8 cellular contexts compared by ENCODE assay signal in the genomic region with DNA sequence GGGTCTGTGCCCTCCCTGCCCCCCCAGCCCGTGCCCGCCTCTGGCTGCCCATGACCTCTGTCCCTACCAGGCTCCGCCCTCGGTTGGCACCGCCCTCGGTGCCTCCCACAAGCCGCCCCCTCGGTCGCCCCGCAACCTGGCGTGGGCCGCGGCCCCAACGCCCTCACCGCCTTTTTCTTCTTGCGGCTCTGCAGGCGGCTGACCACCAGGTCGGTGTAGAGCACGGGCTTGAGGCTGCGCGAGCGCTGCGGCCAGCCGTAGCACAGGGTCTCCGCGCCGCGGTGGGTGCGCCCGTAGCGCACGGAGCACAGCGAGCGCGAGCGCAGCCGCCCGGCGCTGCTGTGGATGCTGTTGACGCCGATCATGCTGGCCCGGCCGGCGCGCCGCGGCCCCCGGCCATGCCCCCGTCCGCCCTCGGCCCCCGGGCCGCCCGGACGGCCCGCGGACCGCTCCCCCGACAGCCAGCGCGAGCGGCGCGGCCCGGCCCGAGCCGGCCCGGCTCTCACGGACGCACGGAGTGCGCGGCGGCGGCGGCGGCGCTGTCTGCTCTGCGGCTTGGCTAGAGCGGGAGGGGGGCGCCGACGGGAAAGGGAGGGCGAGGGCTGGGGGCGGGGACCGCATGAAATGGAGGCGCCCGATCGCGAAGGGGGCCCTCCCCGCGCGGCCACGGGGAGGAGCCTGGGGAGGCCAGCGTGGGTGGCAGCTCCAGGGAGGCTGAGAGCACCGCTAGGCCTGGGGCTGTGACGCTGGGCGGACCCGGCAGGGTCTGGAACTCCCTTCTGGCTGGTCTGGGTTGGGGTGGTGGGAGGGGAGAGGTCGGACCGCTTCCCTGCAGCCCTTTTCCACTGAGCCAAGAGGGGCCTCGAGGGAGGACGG. TPM values are rescaled to one million over a fixed set of nuclear protein-coding genes. Genes with fewer than 3 reads are reported as not detected.
DNase-seq lines count a peak whose midpoint lies in the region; ATAC-seq and TF ChIP-seq lines count a peak whose summit lies in the region.

No MANE protein-coding gene starts in this region.

- H3K36me3 ChIP-seq in HUES48 (ENCODE audit: control insufficient read depth, insufficient read depth, low read length) (no peaks in the 10 kb centered on the region), mesodermal cell (ENCODE audit: control insufficient read depth, insufficient read depth, low read length) (no peaks in the 10 kb centered on the region)

- peaks cover 11% of the 10 kb centered on the region for H3K36me3 Mint-ChIP-seq in activated CD4-positive, alpha-beta T cell treated with anti-CD3 and anti-CD28 coated beads, Interleukin-2, amount 10 ng/mL, durations not matched to agents 24 days and 14 days (ENCODE audit: low read depth)

- peaks cover 23% of the 10 kb centered on the region for H3K27me3 Mint-ChIP-seq in activated CD4-positive, alpha-beta T cell treated with anti-CD3 and anti-CD28 coated beads, Interleukin-2, amount 10 ng/mL, durations not matched to agents 24 days and 14 days

- intact Hi-C loops in activated CD4-positive, alpha-beta T cell treated with anti-CD3 and anti-CD28 coated beads, Interleukin-2, amount 10 ng/mL, durations not matched to agents 24 days and 14 days (cut with micrococcal nuclease): loop anchor here (1.0 kb wide), 2 partner anchors 12 to 15 kb away; no protein-coding TSS in a partner anchor

- H3K27ac Mint-ChIP-seq in activated CD4-positive, alpha-beta T cell treated with anti-CD3 and anti-CD28 coated beads, Interleukin-2, amount 10 ng/mL, durations not matched to agents 24 days and 14 days: peak overlapping the region; percentile 89

- H3K9me3 Mint-ChIP-seq in activated CD4-positive, alpha-beta T cell treated with anti-CD3 and anti-CD28 coated beads, Interleukin-2, amount 10 ng/mL, durations not matched to agents 24 days and 14 days: no peaks in the 10 kb centered on the region

- peak overlapping the region; percentile 94 for H3K4me3 Mint-ChIP-seq in activated CD4-positive, alpha-beta T cell treated with anti-CD3 and anti-CD28 coated beads, Interleukin-2, amount 10 ng/mL, durations not matched to agents 24 days and 14 days

- H3K4me1 Mint-ChIP-seq in activated CD4-positive, alpha-beta T cell treated with anti-CD3 and anti-CD28 coated beads, Interleukin-2, amount 10 ng/mL, durations not matched to agents 24 days and 14 days: peaks cover 43% of the 10 kb centered on the region

- H3K4me1 ChIP-seq in HUES48 (ENCODE audit: control insufficient read depth, insufficient read depth, low read length) (peaks cover 26% of the 10 kb centered on the region; the same call in 1 of the 2 replicates), mesodermal cell (ENCODE audit: control insufficient read depth, insufficient read depth, low read length, poor library complexity, severe bottlenecking) (peaks cover 14% of the 10 kb centered on the region)

- H3K27ac ChIP-seq in HUES48 (ENCODE audit: low read depth, low read length): no peak overlapping the region
- no peak overlapping the region for H3K27ac ChIP-seq in coronary artery
- no peak overlapping the region for H3K27ac ChIP-seq in mesodermal cell (ENCODE audit: low read depth, low read length, severe bottlenecking)

- peak overlapping the region; percentile 68 for H3K4me3 ChIP-seq in HUES48 (ENCODE audit: low read depth, low read length)
- peak overlapping the region; percentile 69 for H3K4me3 ChIP-seq in coronary artery
- H3K4me3 ChIP-seq in mesodermal cell (ENCODE audit: extremely low read depth, insufficient read depth, low read length, poor library complexity, severe bottlenecking): peak overlapping the region; percentile 36

- no peak for TF ChIP-seq CTCF in coronary artery (IDR thresholded peaks at IDR 0.05)

- peaks cover 52% of the 10 kb centered on the region for H3K27me3 ChIP-seq in HUES48 (ENCODE audit: control insufficient read depth, insufficient read depth, low read length)

- DNase-seq in activated CD4-positive, alpha-beta T cell treated with anti-CD3 and anti-CD28 coated beads, Interleukin-2, amount 10 ng/mL, durations not matched to agents 24 days and 14 days: peak; percentile 91
- DNase-seq in coronary artery (ENCODE audit: low spot score): no peak
- peak; percentile 64 to 72 for DNase-seq in stimulated activated CD8-positive, alpha-beta memory T cell treated with anti-CD3 and anti-CD28 coated beads, Interleukin-15, amount 100 ng/mL, for 4 hours (ENCODE audit: low read depth in 2 of 2)
- no peak for DNase-seq in NCI-H524 treated with DMSO at 0.1 percent for 48 hours (lab: John Stamatoyannopoulos, UW)
- DNase-seq in Kasumi-1 (lab: John Stamatoyannopoulos, UW): no peak

- 1 to 3% methylated on average over 57 to 70 of the region's 103 CpGs for WGBS in mesodermal cell (ENCODE audit: insufficient coverage in 2 of 2), 2 experiments

- H3K9me3 ChIP-seq in HUES48 (ENCODE audit: control insufficient read depth, insufficient read depth, low read length): no peaks in the 10 kb centered on the region
- no peaks in the 10 kb centered on the region for H3K9me3 ChIP-seq in mesodermal cell (ENCODE audit: control insufficient read depth, low read length)

- no peak for ATAC-seq in GM21786 (IDR thresholded peaks at IDR 0.05; ENCODE audit: unreplicated experiment)

- no peak overlapping the region for H3K9ac ChIP-seq in HUES48 (ENCODE audit: low read depth, low read length)

RNA-seq across cellular contexts. Expression of a gene that starts 9.6 kb away (rescaled TPM):
- 10.4 and 12.1 TPM in 2 replicates for total RNA-seq in activated CD4-positive, alpha-beta T cell treated with anti-CD3 and anti-CD28 coated beads, Interleukin-2, amount 10 ng/mL, durations not matched to agents 24 days and 14 days
- polyA plus RNA-seq in mesodermal cell (2013, experiment 1 of 2): 6.6 TPM
- 5.9 TPM for polyA plus RNA-seq in mesodermal cell (2013, experiment 2 of 2)

RNA-seq across cellular contexts. Expression of a gene that starts 11.7 kb away (rescaled TPM):
- 14.0 and 16.4 TPM in 2 replicates for total RNA-seq in activated CD4-positive, alpha-beta T cell treated with anti-CD3 and anti-CD28 coated beads, Interleukin-2, amount 10 ng/mL, durations not matched to agents 24 days and 14 days
- 9.8 TPM for polyA plus RNA-seq in mesodermal cell (2013, experiment 1 of 2)
- polyA plus RNA-seq in mesodermal cell (2013, experiment 2 of 2): 7.5 TPM

RNA-seq across cellular contexts. Expression of a gene that starts 13.5 kb away (rescaled TPM):
- total RNA-seq in activated CD4-positive, alpha-beta T cell treated with anti-CD3 and anti-CD28 coated beads, Interleukin-2, amount 10 ng/mL, durations not matched to agents 24 days and 14 days: 300 and 311 TPM in 2 replicates
- polyA plus RNA-seq in mesodermal cell (2013, experiment 1 of 2): 31.4 TPM
- polyA plus RNA-seq in mesodermal cell (2013, experiment 2 of 2): 26.3 TPM

RNA-seq across cellular contexts. Expression of a gene that starts 23.4 kb away (rescaled TPM):
- total RNA-seq in activated CD4-positive, alpha-beta T cell treated with anti-CD3 and anti-CD28 coated beads, Interleukin-2, amount 10 ng/mL, durations not matched to agents 24 days and 14 days: 64.2 and 67.6 TPM in 2 replicates
- polyA plus RNA-seq in mesodermal cell (2013, experiment 1 of 2): 90.8 TPM
- polyA plus RNA-seq in mesodermal cell (2013, experiment 2 of 2): 74.4 TPM

RNA-seq across cellular contexts. Expression of a gene that starts 42.4 kb away (rescaled TPM):
- total RNA-seq in activated CD4-positive, alpha-beta T cell treated with anti-CD3 and anti-CD28 coated beads, Interleukin-2, amount 10 ng/mL, durations not matched to agents 24 days and 14 days: 0.33 and 0.52 TPM in 2 replicates
- polyA plus RNA-seq in mesodermal cell (2013, experiment 1 of 2): not detected
- not detected for polyA plus RNA-seq in mesodermal cell (2013, experiment 2 of 2)

Comparison
In these comparisons a context has a peak if more than half of its experiments do, and no peak if none do; other contexts are left out.
1. DNase-seq: peak in activated CD4-positive, alpha-beta T cell treated with anti-CD3 and anti-CD28 coated beads, Interleukin-2, amount 10 ng/mL, durations not matched to agents 24 days and 14 days (single experiment) and stimulated activated CD8-positive, alpha-beta memory T cell treated with anti-CD3 and anti-CD28 coated beads, Interleukin-15, amount 100 ng/mL, for 4 hours (2 of 2); none in coronary artery (single experiment), NCI-H524 treated with DMSO at 0.1 percent for 48 hours (single experiment) and Kasumi-1 (0 of 2).
2. Peak in every context shown above with its lines, with median percentiles within 50 percentile points of each other: H3K4me3 ChIP-seq.